1 cellular context compared by ENCODE assay signal in the genomic region with DNA sequence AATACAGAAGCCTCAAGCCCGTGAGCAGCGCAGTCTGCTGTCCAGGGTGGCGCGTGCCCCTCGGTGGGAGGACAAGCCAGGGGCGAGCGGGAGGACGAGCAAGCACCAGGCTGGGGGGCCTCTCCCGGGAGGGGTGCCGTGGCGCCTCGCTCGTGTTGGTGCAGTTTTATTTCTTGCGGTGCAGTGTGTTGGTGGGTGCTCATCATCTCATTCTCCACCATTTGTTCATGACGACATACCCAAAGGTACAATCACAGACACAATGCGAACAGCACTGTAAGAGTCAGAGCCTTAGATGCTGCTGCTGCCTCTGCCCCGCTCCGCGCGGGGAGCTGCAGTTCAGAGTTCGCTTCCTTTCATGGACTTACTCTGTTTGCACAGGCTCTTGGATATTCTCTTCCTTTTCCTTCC.
A peak's percentile ranks its signal among the peaks of the same experiment; 100 is the strongest.
TF ChIP-seq lines count a peak whose summit lies in the region.

No MANE protein-coding gene starts in this region.

TF ChIP-seq in HepG2, 621 proteins besides CTCF, POLR2A, EP300 and RAD21 (continued from another document and continues in another):
- TF ChIP-seq ATF7 (IDR thresholded peaks at IDR 0.05): no peak
- 0 out of 2 replicates have a peak, but pooled peaks have one; percentile 28 for TF ChIP-seq ATF7 (CRISPR knock-in tag; IDR thresholded peaks at IDR 0.05)
- TF ChIP-seq ZNF83 (CRISPR knock-in tag; IDR thresholded peaks at IDR 0.05; ENCODE audit: borderline replicate concordance): no peak
- TF ChIP-seq ZNF292 (CRISPR knock-in tag; IDR thresholded peaks at IDR 0.05; ENCODE audit: borderline replicate concordance, low read depth): peak; percentile 71; the same call in 1 of the 2 replicates
- TF ChIP-seq GATAD2A (CRISPR knock-in tag; IDR thresholded peaks at IDR 0.05): peak; percentile 65; the same call in 1 of the 2 replicates
- TF ChIP-seq ZBTB21 (CRISPR knock-in tag; IDR thresholded peaks at IDR 0.05): peak; percentile 49; the same call in 1 of the 2 replicates
- peak; percentile 84 for TF ChIP-seq HNF4A (CRISPR knock-in tag; IDR thresholded peaks at IDR 0.05)
- peak; percentile 40 for TF ChIP-seq FOXA3 (CRISPR knock-in tag; IDR thresholded peaks at IDR 0.05)
- TF ChIP-seq, protein P1, sequence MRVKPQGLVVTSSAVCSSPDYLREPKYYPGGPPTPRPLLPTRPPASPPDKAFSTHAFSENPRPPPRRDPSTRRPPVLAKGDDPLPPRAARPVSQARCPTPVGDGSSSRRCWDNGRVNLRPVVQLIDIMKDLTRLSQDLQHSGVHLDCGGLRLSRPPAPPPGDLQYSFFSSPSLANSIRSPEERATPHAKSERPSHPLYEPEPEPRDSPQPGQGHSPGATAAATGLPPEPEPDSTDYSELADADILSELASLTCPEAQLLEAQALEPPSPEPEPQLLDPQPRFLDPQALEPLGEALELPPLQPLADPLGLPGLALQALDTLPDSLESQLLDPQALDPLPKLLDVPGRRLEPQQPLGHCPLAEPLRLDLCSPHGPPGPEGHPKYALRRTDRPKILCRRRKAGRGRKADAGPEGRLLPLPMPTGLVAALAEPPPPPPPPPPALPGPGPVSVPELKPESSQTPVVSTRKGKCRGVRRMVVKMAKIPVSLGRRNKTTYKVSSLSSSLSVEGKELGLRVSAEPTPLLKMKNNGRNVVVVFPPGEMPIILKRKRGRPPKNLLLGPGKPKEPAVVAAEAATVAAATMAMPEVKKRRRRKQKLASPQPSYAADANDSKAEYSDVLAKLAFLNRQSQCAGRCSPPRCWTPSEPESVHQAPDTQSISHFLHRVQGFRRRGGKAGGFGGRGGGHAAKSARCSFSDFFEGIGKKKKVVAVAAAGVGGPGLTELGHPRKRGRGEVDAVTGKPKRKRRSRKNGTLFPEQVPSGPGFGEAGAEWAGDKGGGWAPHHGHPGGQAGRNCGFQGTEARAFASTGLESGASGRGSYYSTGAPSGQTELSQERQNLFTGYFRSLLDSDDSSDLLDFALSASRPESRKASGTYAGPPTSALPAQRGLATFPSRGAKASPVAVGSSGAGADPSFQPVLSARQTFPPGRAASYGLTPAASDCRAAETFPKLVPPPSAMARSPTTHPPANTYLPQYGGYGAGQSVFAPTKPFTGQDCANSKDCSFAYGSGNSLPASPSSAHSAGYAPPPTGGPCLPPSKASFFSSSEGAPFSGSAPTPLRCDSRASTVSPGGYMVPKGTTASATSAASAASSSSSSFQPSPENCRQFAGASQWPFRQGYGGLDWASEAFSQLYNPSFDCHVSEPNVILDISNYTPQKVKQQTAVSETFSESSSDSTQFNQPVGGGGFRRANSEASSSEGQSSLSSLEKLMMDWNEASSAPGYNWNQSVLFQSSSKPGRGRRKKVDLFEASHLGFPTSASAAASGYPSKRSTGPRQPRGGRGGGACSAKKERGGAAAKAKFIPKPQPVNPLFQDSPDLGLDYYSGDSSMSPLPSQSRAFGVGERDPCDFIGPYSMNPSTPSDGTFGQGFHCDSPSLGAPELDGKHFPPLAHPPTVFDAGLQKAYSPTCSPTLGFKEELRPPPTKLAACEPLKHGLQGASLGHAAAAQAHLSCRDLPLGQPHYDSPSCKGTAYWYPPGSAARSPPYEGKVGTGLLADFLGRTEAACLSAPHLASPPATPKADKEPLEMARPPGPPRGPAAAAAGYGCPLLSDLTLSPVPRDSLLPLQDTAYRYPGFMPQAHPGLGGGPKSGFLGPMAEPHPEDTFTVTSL (CRISPR knock-in tag; IDR thresholded peaks at IDR 0.05; ENCODE audit: borderline replicate concordance): 0 out of 2 replicates have a peak, but pooled peaks have one; percentile 35
- peak; percentile 38; the same call in 1 of the 2 replicates for TF ChIP-seq KMT2A (CRISPR knock-in tag; IDR thresholded peaks at IDR 0.05)
- no peak for TF ChIP-seq AHR (CRISPR knock-in tag; IDR thresholded peaks at IDR 0.05)
- TF ChIP-seq ZNF614 (CRISPR knock-in tag; IDR thresholded peaks at IDR 0.05; ENCODE audit: borderline replicate concordance): 0 out of 2 replicates have a peak, but pooled peaks have one; percentile 29
- TF ChIP-seq HDAC1 (CRISPR knock-in tag; IDR thresholded peaks at IDR 0.05): 0 out of 2 replicates have a peak, but pooled peaks have one; percentile 34
- no peak for TF ChIP-seq PHF8 (CRISPR knock-in tag; IDR thresholded peaks at IDR 0.05)
- TF ChIP-seq, protein P2, sequence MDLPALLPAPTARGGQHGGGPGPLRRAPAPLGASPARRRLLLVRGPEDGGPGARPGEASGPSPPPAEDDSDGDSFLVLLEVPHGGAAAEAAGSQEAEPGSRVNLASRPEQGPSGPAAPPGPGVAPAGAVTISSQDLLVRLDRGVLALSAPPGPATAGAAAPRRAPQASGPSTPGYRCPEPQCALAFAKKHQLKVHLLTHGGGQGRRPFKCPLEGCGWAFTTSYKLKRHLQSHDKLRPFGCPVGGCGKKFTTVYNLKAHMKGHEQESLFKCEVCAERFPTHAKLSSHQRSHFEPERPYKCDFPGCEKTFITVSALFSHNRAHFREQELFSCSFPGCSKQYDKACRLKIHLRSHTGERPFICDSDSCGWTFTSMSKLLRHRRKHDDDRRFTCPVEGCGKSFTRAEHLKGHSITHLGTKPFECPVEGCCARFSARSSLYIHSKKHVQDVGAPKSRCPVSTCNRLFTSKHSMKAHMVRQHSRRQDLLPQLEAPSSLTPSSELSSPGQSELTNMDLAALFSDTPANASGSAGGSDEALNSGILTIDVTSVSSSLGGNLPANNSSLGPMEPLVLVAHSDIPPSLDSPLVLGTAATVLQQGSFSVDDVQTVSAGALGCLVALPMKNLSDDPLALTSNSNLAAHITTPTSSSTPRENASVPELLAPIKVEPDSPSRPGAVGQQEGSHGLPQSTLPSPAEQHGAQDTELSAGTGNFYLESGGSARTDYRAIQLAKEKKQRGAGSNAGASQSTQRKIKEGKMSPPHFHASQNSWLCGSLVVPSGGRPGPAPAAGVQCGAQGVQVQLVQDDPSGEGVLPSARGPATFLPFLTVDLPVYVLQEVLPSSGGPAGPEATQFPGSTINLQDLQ (CRISPR knock-in tag; IDR thresholded peaks at IDR 0.05): no peak
- TF ChIP-seq, protein P3, sequence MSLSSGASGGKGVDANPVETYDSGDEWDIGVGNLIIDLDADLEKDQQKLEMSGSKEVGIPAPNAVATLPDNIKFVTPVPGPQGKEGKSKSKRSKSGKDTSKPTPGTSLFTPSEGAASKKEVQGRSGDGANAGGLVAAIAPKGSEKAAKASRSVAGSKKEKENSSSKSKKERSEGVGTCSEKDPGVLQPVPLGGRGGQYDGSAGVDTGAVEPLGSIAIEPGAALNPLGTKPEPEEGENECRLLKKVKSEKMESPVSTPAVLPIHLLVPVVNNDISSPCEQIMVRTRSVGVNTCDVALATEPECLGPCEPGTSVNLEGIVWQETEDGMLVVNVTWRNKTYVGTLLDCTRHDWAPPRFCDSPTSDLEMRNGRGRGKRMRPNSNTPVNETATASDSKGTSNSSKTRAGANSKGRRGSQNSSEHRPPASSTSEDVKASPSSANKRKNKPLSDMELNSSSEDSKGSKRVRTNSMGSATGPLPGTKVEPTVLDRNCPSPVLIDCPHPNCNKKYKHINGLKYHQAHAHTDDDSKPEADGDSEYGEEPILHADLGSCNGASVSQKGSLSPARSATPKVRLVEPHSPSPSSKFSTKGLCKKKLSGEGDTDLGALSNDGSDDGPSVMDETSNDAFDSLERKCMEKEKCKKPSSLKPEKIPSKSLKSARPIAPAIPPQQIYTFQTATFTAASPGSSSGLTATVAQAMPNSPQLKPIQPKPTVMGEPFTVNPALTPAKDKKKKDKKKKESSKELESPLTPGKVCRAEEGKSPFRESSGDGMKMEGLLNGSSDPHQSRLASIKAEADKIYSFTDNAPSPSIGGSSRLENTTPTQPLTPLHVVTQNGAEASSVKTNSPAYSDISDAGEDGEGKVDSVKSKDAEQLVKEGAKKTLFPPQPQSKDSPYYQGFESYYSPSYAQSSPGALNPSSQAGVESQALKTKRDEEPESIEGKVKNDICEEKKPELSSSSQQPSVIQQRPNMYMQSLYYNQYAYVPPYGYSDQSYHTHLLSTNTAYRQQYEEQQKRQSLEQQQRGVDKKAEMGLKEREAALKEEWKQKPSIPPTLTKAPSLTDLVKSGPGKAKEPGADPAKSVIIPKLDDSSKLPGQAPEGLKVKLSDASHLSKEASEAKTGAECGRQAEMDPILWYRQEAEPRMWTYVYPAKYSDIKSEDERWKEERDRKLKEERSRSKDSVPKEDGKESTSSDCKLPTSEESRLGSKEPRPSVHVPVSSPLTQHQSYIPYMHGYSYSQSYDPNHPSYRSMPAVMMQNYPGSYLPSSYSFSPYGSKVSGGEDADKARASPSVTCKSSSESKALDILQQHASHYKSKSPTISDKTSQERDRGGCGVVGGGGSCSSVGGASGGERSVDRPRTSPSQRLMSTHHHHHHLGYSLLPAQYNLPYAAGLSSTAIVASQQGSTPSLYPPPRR (CRISPR knock-in tag; IDR thresholded peaks at IDR 0.05; ENCODE audit: borderline replicate concordance): 0 out of 2 replicates have a peak, but pooled peaks have one; percentile 14
- peak; percentile 60 for TF ChIP-seq ELF3 (CRISPR knock-in tag; IDR thresholded peaks at IDR 0.05)
- TF ChIP-seq SYNCRIP (IDR thresholded peaks at IDR 0.05; ENCODE audit: insufficient read depth, low read depth, low read length): no peak
- TF ChIP-seq, protein P4, sequence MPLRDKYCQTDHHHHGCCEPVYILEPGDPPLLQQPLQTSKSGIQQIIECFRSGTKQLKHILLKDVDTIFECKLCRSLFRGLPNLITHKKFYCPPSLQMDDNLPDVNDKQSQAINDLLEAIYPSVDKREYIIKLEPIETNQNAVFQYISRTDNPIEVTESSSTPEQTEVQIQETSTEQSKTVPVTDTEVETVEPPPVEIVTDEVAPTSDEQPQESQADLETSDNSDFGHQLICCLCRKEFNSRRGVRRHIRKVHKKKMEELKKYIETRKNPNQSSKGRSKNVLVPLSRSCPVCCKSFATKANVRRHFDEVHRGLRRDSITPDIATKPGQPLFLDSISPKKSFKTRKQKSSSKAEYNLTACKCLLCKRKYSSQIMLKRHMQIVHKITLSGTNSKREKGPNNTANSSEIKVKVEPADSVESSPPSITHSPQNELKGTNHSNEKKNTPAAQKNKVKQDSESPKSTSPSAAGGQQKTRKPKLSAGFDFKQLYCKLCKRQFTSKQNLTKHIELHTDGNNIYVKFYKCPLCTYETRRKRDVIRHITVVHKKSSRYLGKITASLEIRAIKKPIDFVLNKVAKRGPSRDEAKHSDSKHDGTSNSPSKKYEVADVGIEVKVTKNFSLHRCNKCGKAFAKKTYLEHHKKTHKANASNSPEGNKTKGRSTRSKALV (CRISPR knock-in tag; IDR thresholded peaks at IDR 0.05): no peak
- TF ChIP-seq, protein P5, sequence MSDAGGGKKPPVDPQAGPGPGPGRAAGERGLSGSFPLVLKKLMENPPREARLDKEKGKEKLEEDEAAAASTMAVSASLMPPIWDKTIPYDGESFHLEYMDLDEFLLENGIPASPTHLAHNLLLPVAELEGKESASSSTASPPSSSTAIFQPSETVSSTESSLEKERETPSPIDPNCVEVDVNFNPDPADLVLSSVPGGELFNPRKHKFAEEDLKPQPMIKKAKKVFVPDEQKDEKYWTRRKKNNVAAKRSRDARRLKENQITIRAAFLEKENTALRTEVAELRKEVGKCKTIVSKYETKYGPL (CRISPR knock-in tag; IDR thresholded peaks at IDR 0.05): no peak
- peak; percentile 52 for TF ChIP-seq ASH2L (IDR thresholded peaks at IDR 0.05; ENCODE audit: insufficient read length, low read depth, low read length)
- no peak for TF ChIP-seq CREM (IDR thresholded peaks at IDR 0.05)
- TF ChIP-seq CREM (CRISPR knock-in tag; IDR thresholded peaks at IDR 0.05): no peak
- TF ChIP-seq SOX6 (IDR thresholded peaks at IDR 0.05): no peak
- 0 out of 2 replicates have a peak, but pooled peaks have one; percentile 37 for TF ChIP-seq SOX6 (CRISPR knock-in tag; IDR thresholded peaks at IDR 0.05)
- TF ChIP-seq HDAC2 (CRISPR knock-in tag; IDR thresholded peaks at IDR 0.05): peak; percentile 43; the same call in 1 of the 2 replicates
- TF ChIP-seq, protein P6, sequence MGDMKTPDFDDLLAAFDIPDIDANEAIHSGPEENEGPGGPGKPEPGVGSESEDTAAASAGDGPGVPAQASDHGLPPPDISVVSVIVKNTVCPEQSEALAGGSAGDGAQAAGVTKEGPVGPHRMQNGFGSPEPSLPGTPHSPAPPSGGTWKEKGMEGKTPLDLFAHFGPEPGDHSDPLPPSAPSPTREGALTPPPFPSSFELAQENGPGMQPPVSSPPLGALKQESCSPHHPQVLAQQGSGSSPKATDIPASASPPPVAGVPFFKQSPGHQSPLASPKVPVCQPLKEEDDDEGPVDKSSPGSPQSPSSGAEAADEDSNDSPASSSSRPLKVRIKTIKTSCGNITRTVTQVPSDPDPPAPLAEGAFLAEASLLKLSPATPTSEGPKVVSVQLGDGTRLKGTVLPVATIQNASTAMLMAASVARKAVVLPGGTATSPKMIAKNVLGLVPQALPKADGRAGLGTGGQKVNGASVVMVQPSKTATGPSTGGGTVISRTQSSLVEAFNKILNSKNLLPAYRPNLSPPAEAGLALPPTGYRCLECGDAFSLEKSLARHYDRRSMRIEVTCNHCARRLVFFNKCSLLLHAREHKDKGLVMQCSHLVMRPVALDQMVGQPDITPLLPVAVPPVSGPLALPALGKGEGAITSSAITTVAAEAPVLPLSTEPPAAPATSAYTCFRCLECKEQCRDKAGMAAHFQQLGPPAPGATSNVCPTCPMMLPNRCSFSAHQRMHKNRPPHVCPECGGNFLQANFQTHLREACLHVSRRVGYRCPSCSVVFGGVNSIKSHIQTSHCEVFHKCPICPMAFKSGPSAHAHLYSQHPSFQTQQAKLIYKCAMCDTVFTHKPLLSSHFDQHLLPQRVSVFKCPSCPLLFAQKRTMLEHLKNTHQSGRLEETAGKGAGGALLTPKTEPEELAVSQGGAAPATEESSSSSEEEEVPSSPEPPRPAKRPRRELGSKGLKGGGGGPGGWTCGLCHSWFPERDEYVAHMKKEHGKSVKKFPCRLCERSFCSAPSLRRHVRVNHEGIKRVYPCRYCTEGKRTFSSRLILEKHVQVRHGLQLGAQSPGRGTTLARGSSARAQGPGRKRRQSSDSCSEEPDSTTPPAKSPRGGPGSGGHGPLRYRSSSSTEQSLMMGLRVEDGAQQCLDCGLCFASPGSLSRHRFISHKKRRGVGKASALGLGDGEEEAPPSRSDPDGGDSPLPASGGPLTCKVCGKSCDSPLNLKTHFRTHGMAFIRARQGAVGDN (CRISPR knock-in tag; IDR thresholded peaks at IDR 0.05): peak; percentile 67
- no peak for TF ChIP-seq ZNF205 (CRISPR knock-in tag; IDR thresholded peaks at IDR 0.05)
- no peak for TF ChIP-seq FOXM1 (CRISPR knock-in tag; IDR thresholded peaks at IDR 0.05)
- no peak for TF ChIP-seq ZNF143 (CRISPR knock-in tag; IDR thresholded peaks at IDR 0.05)
- peak; percentile 64 for TF ChIP-seq CREB1 (IDR thresholded peaks at IDR 0.05)
- TF ChIP-seq CREB1 (CRISPR knock-in tag; IDR thresholded peaks at IDR 0.05): no peak
- TF ChIP-seq NAIF1 (CRISPR knock-in tag; IDR thresholded peaks at IDR 0.05; ENCODE audit: borderline replicate concordance): no peak
- 0 out of 2 replicates have a peak, but pooled peaks have one; percentile 28 for TF ChIP-seq ZNF792 (CRISPR knock-in tag; IDR thresholded peaks at IDR 0.05)
- peak; percentile 53 for TF ChIP-seq XRCC5 (optimal IDR thresholded peaks at IDR 0.05; ENCODE audit: low read length)
- 0 out of 2 replicates have a peak, but pooled peaks have one; percentile 24 for TF ChIP-seq MTA1 (CRISPR knock-in tag; IDR thresholded peaks at IDR 0.05; ENCODE audit: borderline replicate concordance)
- peak; percentile 40 for TF ChIP-seq MED1 (CRISPR knock-in tag; IDR thresholded peaks at IDR 0.05)
